In genomic region chr12:108840605-108841328, GRCh38 we compare ENCODE assay signal across 10 cellular contexts. TPM values are rescaled to one million over a fixed set of nuclear protein-coding genes. Genes with fewer than 3 reads are reported as not detected.
DNase-seq lines count a peak whose midpoint lies in the region; ATAC-seq, FAIRE-seq and TF ChIP-seq lines count a peak whose summit lies in the region.
"Had no signal": no experiment of that assay in that cellular context is flagged by ENCODE, and none has a peak within 500 bp of the region (broad histone marks: within the 10 kb centered on the region; RNA-seq: fewer than 3 reads in every experiment).

No MANE protein-coding gene starts in this region.

- peak overlapping the region; percentile 6; the same call in 1 of the 2 replicates for H3K9ac ChIP-seq in HUES64 (ENCODE audit: low read depth, low read length)

- WGBS in A549 (ENCODE audit: missing lambda C conversion rate): 86% methylated on average over 20 of the region's 20 CpGs
- WGBS in HUES64: 83% methylated on average over 20 of the region's 20 CpGs

- no peak for TF ChIP-seq POLR2A in A549 (IDR thresholded peaks at IDR 0.05; ENCODE audit: low read length)

- no peak for TF ChIP-seq CTCF in A549 (IDR thresholded peaks at IDR 0.05)

- no peak overlapping the region for H3K4me2 ChIP-seq in A549

- peaks cover 56 to 60% of the 10 kb centered on the region in 2 donors for H3K4me1 Mint-ChIP-seq in natural killer cell treated with Interleukin-12 subunit alpha and Interleukin-12 subunit beta and Interleukin-15 and Interleukin-18, amount 100 ng/mL, for 72 hours (ENCODE audit: low read depth in 2 of 2)

- peaks cover 2% of the 10 kb centered on the region for H3K36me3 Mint-ChIP-seq in natural killer cell treated with Interleukin-12 subunit alpha and Interleukin-12 subunit beta and Interleukin-15 and Interleukin-18, amount 100 ng/mL, for 72 hours

- H3K27me3 Mint-ChIP-seq in natural killer cell treated with Interleukin-12 subunit alpha and Interleukin-12 subunit beta and Interleukin-15 and Interleukin-18, amount 100 ng/mL, for 72 hours: no peaks in the 10 kb centered on the region

- no peaks in the 10 kb centered on the region for H3K9me3 Mint-ChIP-seq in natural killer cell treated with Interleukin-12 subunit alpha and Interleukin-12 subunit beta and Interleukin-15 and Interleukin-18, amount 100 ng/mL, for 72 hours

- peaks cover 5% of the 10 kb centered on the region for H3K36me3 ChIP-seq in HUES64 (ENCODE audit: insufficient read depth, low read length)

- no peaks in the 10 kb centered on the region for H3K27me3 ChIP-seq in HUES64 (ENCODE audit: insufficient read depth, low read length)

- no peak for FAIRE-seq in A549 (lab: Jason Lieb, UNC)

- peak overlapping the region; percentile 92 to 94; a peak in 4 of 6 replicates for H3K27ac ChIP-seq in A549
- peak overlapping the region; percentile 62 for H3K27ac ChIP-seq in HUES64 (ENCODE audit: low read depth, low read length)

- peak overlapping the region; percentile 56 for H3K4me3 Mint-ChIP-seq in natural killer cell treated with Interleukin-12 subunit alpha and Interleukin-12 subunit beta and Interleukin-15 and Interleukin-18, amount 100 ng/mL, for 72 hours

- DNase-seq in A549 (ENCODE audit: low read depth in 1 of 2, low spot score in 1 of 2) (no peak), cerebellar cortex (ENCODE audit: low spot score) (peak; percentile 83), GM19238 (ENCODE audit: insufficient read length, low spot score) (no peak), OCI-M1 (lab: John Stamatoyannopoulos, UW) (no peak), NCI-H2227 (lab: John Stamatoyannopoulos, UW; ENCODE audit: unreplicated experiment) (no peak)
- DNase-seq in natural killer cell treated with Interleukin-12 subunit alpha and Interleukin-12 subunit beta and Interleukin-15 and Interleukin-18, amount 100 ng/mL, for 72 hours (ENCODE audit: low spot score): no peak
- no peak for DNase-seq in NK-92 treated with Interleukin-12 subunit alpha and Interleukin-12 subunit beta, amount 100 ng/mL, for 24 hours (lab: John Stamatoyannopoulos, UW)
- DNase-seq: NCI-H1417 treated with DMSO at 0.1 percent for 48 hours; stimulated activated CD4-positive, alpha-beta T cell treated with anti-CD3 and anti-CD28 coated beads, Interleukin-4, amount 100 ng/mL, for 1 hour had no signal

- CTCF ChIA-PET in A549 (lab: Yijun Ruan, JAX): interaction anchor here (0.6 to 3.6 kb wide), 3 partner anchors 8 to 13 kb away, joined by 3 to 10 read pairs (median 3); no protein-coding TSS in a partner anchor

- peak overlapping the region; percentile 99 to 100 for H3K27ac Mint-ChIP-seq in natural killer cell treated with Interleukin-12 subunit alpha and Interleukin-12 subunit beta and Interleukin-15 and Interleukin-18, amount 100 ng/mL, for 72 hours

- H3K4me3 ChIP-seq in A549: no peak overlapping the region
- H3K4me3 ChIP-seq in HUES64 (ENCODE audit: low read length): no peak overlapping the region

- H3K9me3 ChIP-seq in A549 (no peaks in the 10 kb centered on the region), HUES64 (ENCODE audit: insufficient read depth, low read depth, low read length) (no peaks in the 10 kb centered on the region)

- peaks cover 45% of the 10 kb centered on the region for H3K4me1 ChIP-seq in A549
- peaks cover 20% of the 10 kb centered on the region for H3K4me1 ChIP-seq in HUES64 (ENCODE audit: insufficient read depth, low read length)

- ATAC-seq in A549: no peak
- ATAC-seq in natural killer cell treated with Interleukin-12 subunit alpha and Interleukin-12 subunit beta and Interleukin-15 and Interleukin-18, amount 100 ng/mL, for 72 hours: no peak

- no peak for TF ChIP-seq EP300 in A549 (IDR thresholded peaks at IDR 0.05)

- POLR2A ChIA-PET in A549 (lab: Yijun Ruan, JAX): no interaction called here

- TF ChIP-seq RAD21 in A549 (conservative IDR thresholded peaks at IDR 0.05 in 1 of 2, IDR thresholded peaks at IDR 0.05 in 1 of 2): no peak

TF ChIP-seq in A549, 52 proteins besides CTCF, POLR2A, EP300 and RAD21:
- no peak for TF ChIP-seq HMGXB4 (CRISPR knock-in tag; IDR thresholded peaks at IDR 0.05; ENCODE audit: borderline replicate concordance)
- no peak for TF ChIP-seq MYC (IDR thresholded peaks at IDR 0.05; ENCODE audit: borderline replicate concordance, low read length)
- no peak for TF ChIP-seq FOSL2 (IDR thresholded peaks at IDR 0.05)
- no peak for TF ChIP-seq FOSL2 (CRISPR knock-in tag; IDR thresholded peaks at IDR 0.05)
- no peak for TF ChIP-seq NR3C1 (IDR thresholded peaks at IDR 0.05)
- TF ChIP-seq KDM1A (IDR thresholded peaks at IDR 0.05; ENCODE audit: low read depth): no peak
- peak; percentile 45; the same call in 1 of the 2 replicates for TF ChIP-seq POLR2AphosphoS2 (conservative IDR thresholded peaks at IDR 0.05; ENCODE audit: low read length)
- no peak for TF ChIP-seq RFX5 (IDR thresholded peaks at IDR 0.05)
- no peak for TF ChIP-seq CBX8 (IDR thresholded peaks at IDR 0.05)
- TF ChIP-seq HEYL (CRISPR knock-in tag; IDR thresholded peaks at IDR 0.05): no peak
- no peak for TF ChIP-seq BCL3 (IDR thresholded peaks at IDR 0.05)
- 0 out of 2 replicates have a peak, but pooled peaks have one; percentile 25 for TF ChIP-seq TFCP2L1 (CRISPR knock-in tag; IDR thresholded peaks at IDR 0.05)
- TF ChIP-seq HOXB5 (CRISPR knock-in tag; IDR thresholded peaks at IDR 0.05): no peak
- no peak for TF ChIP-seq ELK1 (IDR thresholded peaks at IDR 0.05; ENCODE audit: low read depth, low read length)
- TF ChIP-seq HDAC2 (IDR thresholded peaks at IDR 0.05): no peak
- no peak for TF ChIP-seq SMC3 (IDR thresholded peaks at IDR 0.05)
- TF ChIP-seq GATA3 (IDR thresholded peaks at IDR 0.05; ENCODE audit: borderline replicate concordance): no peak
TF ChIP-seq in A549: peak in this region for 2.

RNA-seq across cellular contexts. Expression of gene SSH1, which starts 16.6 kb away (rescaled TPM):
- polyA plus RNA-seq in A549 (2011; rRNA removed): 24.1 and 26.2 TPM in 2 replicates
- 14.4 and 19.0 TPM in 2 replicates for polyA plus RNA-seq in A549 (2012; cell fraction: cytosol; rRNA removed)
- 24.4 and 26.2 TPM in 2 replicates for polyA plus RNA-seq in A549 (2012; cell fraction: nucleus; rRNA removed)
- 15.4 to 16.7 TPM (median 16.6 TPM) in 3 replicates for polyA plus RNA-seq in A549 (2017; fragmentation: RNase III; extraction: RNeasy Plus Mini Kit Qiagen cat#74134 plus additional on column Dnase treatment)
- polyA minus RNA-seq in A549 (2011; rRNA and poly(A)+ RNA removed): 35.1 and 37.2 TPM in 2 replicates
- 9.7 TPM for polyA plus RNA-seq in HUES64 (2013, experiment 1 of 2)
- 11.3 TPM for polyA plus RNA-seq in HUES64 (2013, experiment 2 of 2)
- total RNA-seq in natural killer cell treated with Interleukin-12 subunit alpha and Interleukin-12 subunit beta and Interleukin-15 and Interleukin-18, amount 100 ng/mL, for 72 hours: 10 to 100 TPM; 40.5 to 73.9 TPM

RNA-seq across cellular contexts. Expression of gene DAO, which starts 39.1 kb away (rescaled TPM):
- not detected in 2 replicates for polyA plus RNA-seq in A549 (2011; rRNA removed)
- 0.01 TPM in 1 of 2 replicates, not detected in the other for polyA plus RNA-seq in A549 (2012; cell fraction: cytosol; rRNA removed)
- not detected in 2 replicates for polyA plus RNA-seq in A549 (2012; cell fraction: nucleus; rRNA removed)
- polyA plus RNA-seq in A549 (2017; fragmentation: RNase III; extraction: RNeasy Plus Mini Kit Qiagen cat#74134 plus additional on column Dnase treatment): not detected in 3 replicates
- not detected in 2 replicates for polyA minus RNA-seq in A549 (2011; rRNA and poly(A)+ RNA removed)
- not detected for polyA plus RNA-seq in HUES64 (2013, experiment 1 of 2)
- polyA plus RNA-seq in HUES64 (2013, experiment 2 of 2): not detected
- not detected for total RNA-seq in natural killer cell treated with Interleukin-12 subunit alpha and Interleukin-12 subunit beta and Interleukin-15 and Interleukin-18, amount 100 ng/mL, for 72 hours
